In genomic region chr2:71499691-71500090, GRCh38 we compare ENCODE assay signal across 20 cellular contexts. TPM values are rescaled to one million over a fixed set of nuclear protein-coding genes. Genes with fewer than 3 reads are reported as not detected.
DNase-seq lines count a peak whose midpoint lies in the region; ATAC-seq, FAIRE-seq and TF ChIP-seq lines count a peak whose summit lies in the region.
"Had no signal": no experiment of that assay in that cellular context is flagged by ENCODE, and none has a peak within 500 bp of the region (broad histone marks: within the 10 kb centered on the region; RNA-seq: fewer than 3 reads in every experiment).

No MANE protein-coding gene starts in this region.

- H3K4me1 ChIP-seq in heart right ventricle (peaks cover 40 to 83% (median 75%) of the 10 kb centered on the region in 9 donors), uterus (peaks cover 0 to 4% of the 10 kb centered on the region in 2 donors), neural progenitor cell (peaks cover 13% of the 10 kb centered on the region)
- H3K4me1 ChIP-seq: tibial nerve had no signal

- peaks cover 0 to 17% (median 0%) of the 10 kb centered on the region in 9 donors for H3K36me3 ChIP-seq in heart right ventricle
- H3K36me3 ChIP-seq in uterus = no peaks in the 10 kb centered on the region
- H3K36me3 ChIP-seq in neural progenitor cell = no peaks in the 10 kb centered on the region
- H3K36me3 ChIP-seq: tibial nerve had no signal

- FAIRE-seq in RCC 7860 (lab: Jason Lieb, UNC) = no peak
- FAIRE-seq: A549, bronchial epithelial cell had no signal

- TF ChIP-seq CTCF in heart right ventricle (IDR thresholded peaks at IDR 0.05) = no peak
- no peak for TF ChIP-seq CTCF in osteocyte (IDR thresholded peaks at IDR 0.05)
- no peak for TF ChIP-seq CTCF in uterus (IDR thresholded peaks at IDR 0.05)
- TF ChIP-seq CTCF in neural progenitor cell (IDR thresholded peaks at IDR 0.05) = no peak

- H3K4me2 ChIP-seq in neural progenitor cell = no peak overlapping the region
- H3K4me2 ChIP-seq: A549 had no signal

- peak overlapping the region; percentile 86 for H3K27ac Mint-ChIP-seq in osteocyte (ENCODE audit: unreplicated experiment)
- no peak overlapping the region for H3K27ac Mint-ChIP-seq in neural progenitor cell
- H3K27ac Mint-ChIP-seq: activated naive CD4-positive, alpha-beta T cell treated with anti-CD3 and anti-CD28 coated beads, Interleukin-2, amount 50 U/mL, for 72 hours; CD4-positive, CD25-positive, alpha-beta regulatory T cell; nephron progenitor cell had no signal

- H3K4me3 ChIP-seq in heart right ventricle (no peak overlapping the region), uterus (no peak overlapping the region), neural progenitor cell (no peak overlapping the region)
- H3K4me3 ChIP-seq: A549, tibial nerve had no signal

- no peak overlapping the region for H2AFZ ChIP-seq in neural progenitor cell (replicated peaks)

- ATAC-seq in left ventricle myocardium superior (no peak), heart right ventricle (peak in 1 of 8 donors; percentile 9), GM21367 (IDR thresholded peaks at IDR 0.05; ENCODE audit: unreplicated experiment) (no peak)
- ATAC-seq: A549; activated naive CD4-positive, alpha-beta T cell treated with anti-CD3 and anti-CD28 coated beads, Interleukin-2, amount 50 U/mL, for 72 hours; Panc1 had no signal

- H3K4me1 Mint-ChIP-seq in osteocyte (ENCODE audit: unreplicated experiment) (peaks cover 44% of the 10 kb centered on the region), neural progenitor cell (peaks cover 25% of the 10 kb centered on the region)
- H3K4me1 Mint-ChIP-seq: CD4-positive, CD25-positive, alpha-beta regulatory T cell had no signal

- intact Hi-C loops in cardiac septum (cut with DNase I) (loop anchor here (2.0 kb wide), 1 partner anchor 25 kb away; no protein-coding TSS in a partner anchor), left ventricle myocardium superior (cut with micrococcal nuclease) (loop anchor here (10.0 kb wide), 1 partner anchor 205 kb away; no protein-coding TSS in a partner anchor), heart right ventricle (cut with DNase I) (loop anchor here in 3 of 10 donors (5.0 to 10.0 kb wide), 3 partner anchors 32 to 345 kb away; partner anchors contain the start of gene PAIP2B (in 1 of the 3)), uterus (cut with DNase I; ENCODE audit: low total_unique reads) (no loop called here)

- H3K27me3 Mint-ChIP-seq in osteocyte (ENCODE audit: unreplicated experiment) (no peaks in the 10 kb centered on the region), neural progenitor cell (ENCODE audit: insufficient read depth, low read depth) (peaks cover 6% of the 10 kb centered on the region)

- H3K27me3 ChIP-seq in heart right ventricle = no peaks in the 10 kb centered on the region
- H3K27me3 ChIP-seq in uterus = no peaks in the 10 kb centered on the region
- H3K27me3 ChIP-seq in neural progenitor cell = no peaks in the 10 kb centered on the region
- H3K27me3 ChIP-seq: tibial nerve had no signal

- no peaks in the 10 kb centered on the region for H4K20me1 ChIP-seq in neural progenitor cell (ENCODE audit: low read depth)

- TF ChIP-seq POLR2A in uterus (IDR thresholded peaks at IDR 0.05) = no peak

- H3K27ac ChIP-seq in heart right ventricle = peak overlapping the region; percentile 17 to 96 (median 82)
- peak overlapping the region; percentile 4 to 44 for H3K27ac ChIP-seq in uterus
- H3K27ac ChIP-seq in neural progenitor cell = no peak overlapping the region
- H3K27ac ChIP-seq: HL-60, tibial nerve had no signal

- H3K36me3 Mint-ChIP-seq in osteocyte (ENCODE audit: unreplicated experiment) (peaks cover 4% of the 10 kb centered on the region), neural progenitor cell (no peaks in the 10 kb centered on the region)
- H3K36me3 Mint-ChIP-seq: activated naive CD4-positive, alpha-beta T cell treated with anti-CD3 and anti-CD28 coated beads, Interleukin-2, amount 50 U/mL, for 72 hours; CD4-positive, CD25-positive, alpha-beta regulatory T cell had no signal

- H3K79me2 ChIP-seq in neural progenitor cell (ENCODE audit: low read depth) = no peaks in the 10 kb centered on the region

- H3K9me3 ChIP-seq in heart right ventricle (no peaks in the 10 kb centered on the region), uterus (no peaks in the 10 kb centered on the region), neural progenitor cell (ENCODE audit: low read depth) (no peaks in the 10 kb centered on the region)
- H3K9me3 ChIP-seq: A549, tibial nerve had no signal

- H3K9me3 Mint-ChIP-seq in osteocyte (ENCODE audit: unreplicated experiment) (no peaks in the 10 kb centered on the region), neural progenitor cell (no peaks in the 10 kb centered on the region)
- H3K9me3 Mint-ChIP-seq: activated naive CD4-positive, alpha-beta T cell treated with anti-CD3 and anti-CD28 coated beads, Interleukin-2, amount 50 U/mL, for 72 hours; CD4-positive, CD25-positive, alpha-beta regulatory T cell; nephron progenitor cell had no signal

- 46 to 60% methylated on average over 5 of the region's 5 CpGs for WGBS in heart right ventricle, 2 donors

- DNase-seq in cardiac septum (ENCODE audit: low spot score) (peak; percentile 68), left ventricle myocardium superior (no peak), heart right ventricle (no peak), osteocyte (ENCODE audit: extremely low spot score, unreplicated experiment) (no peak), uterus (no peak), neural progenitor cell (ENCODE audit: low spot score) (no peak), RCC 7860 (ENCODE audit: low spot score) (no peak)
- DNase-seq: CD4-positive, CD25-positive, alpha-beta regulatory T cell; effector CD4-positive, alpha-beta T cell; NCI-H1105; NCI-H526; nephron progenitor cell; stimulated activated CD4-positive, alpha-beta T cell treated with anti-CD3 and anti-CD28 coated beads, Interleukin-4, amount 100 ng/mL, for 24 hours had no signal

- peaks cover 7% of the 10 kb centered on the region for H3F3A ChIP-seq in neural progenitor cell (ENCODE audit: low read depth)

- H3K9ac ChIP-seq in neural progenitor cell = no peak overlapping the region

- H3K4me3 Mint-ChIP-seq in osteocyte (ENCODE audit: unreplicated experiment) (no peak overlapping the region), neural progenitor cell (no peak overlapping the region)
- H3K4me3 Mint-ChIP-seq: CD4-positive, CD25-positive, alpha-beta regulatory T cell; nephron progenitor cell had no signal

RNA-seq across cellular contexts. Expression of gene DYSF, which starts 46.3 kb away (rescaled TPM):
- total RNA-seq in cardiac septum (82.8 TPM), left ventricle myocardium superior (49.2 TPM), heart right ventricle (100 to 1,000 TPM in 1 of 10 donors, 10 to 100 TPM in 9; 48.3 to 100 (median 71.9) TPM), osteocyte (68.8 and 72.0 TPM in 2 replicates), uterus (10 to 100 TPM in 3 of 4 donors, 1 to 10 TPM in 1; 2.6 to 20.7 (median 12.7) TPM), neural progenitor cell (ENCODE audit: low replicate concordance) (0.39 and 1.1 TPM in 2 replicates)
- 10 to 100 TPM; 20.6 to 29.8 TPM for polyA plus RNA-seq in heart right ventricle
